In the genomic region with DNA sequence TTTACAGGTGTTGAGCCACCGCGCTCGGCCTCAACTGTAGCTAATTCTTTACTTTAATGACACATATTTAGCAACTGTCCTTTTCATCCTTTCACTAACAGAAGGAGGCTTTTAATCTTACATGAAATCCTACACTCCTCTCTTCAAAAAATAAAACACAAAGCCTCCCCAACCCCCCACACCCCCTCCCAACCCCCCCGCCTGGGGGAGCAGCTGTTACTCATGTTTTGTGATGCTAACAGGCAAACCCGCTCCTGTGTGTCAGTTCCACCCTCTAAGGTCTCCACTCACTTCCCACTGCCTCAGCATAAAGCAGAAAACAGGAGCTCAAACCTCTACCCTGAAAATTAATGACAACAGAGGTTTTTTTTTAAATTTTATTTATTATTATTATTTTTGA, we compare ENCODE assay signal across 11 cellular contexts. TPM values are rescaled to one million over a fixed set of nuclear protein-coding genes. Genes with fewer than 3 reads are reported as not detected.
A peak's percentile ranks its signal among the peaks of the same experiment; 100 is the strongest.
DNase-seq lines count a peak whose midpoint lies in the region; ATAC-seq and TF ChIP-seq lines count a peak whose summit lies in the region.
"Had no signal": no experiment of that assay in that cellular context is flagged by ENCODE, and none has a peak within 500 bp of the region (broad histone marks: within the 10 kb centered on the region; RNA-seq: fewer than 3 reads in every experiment).

No MANE protein-coding gene starts in this region.

- peaks cover 4% of the 10 kb centered on the region for H3K36me3 Mint-ChIP-seq in CD4-positive, alpha-beta T cell (ENCODE audit: low read depth)

- H3K4me1 ChIP-seq in mucosa of descending colon (ENCODE audit: low read depth): peaks cover 32% of the 10 kb centered on the region
- peaks cover 3 to 100% (median 48%) of the 10 kb centered on the region in 9 donors for H3K4me1 ChIP-seq in heart right ventricle

- no peaks in the 10 kb centered on the region for H3K36me3 ChIP-seq in mucosa of descending colon (ENCODE audit: low read depth)
- peaks cover 0 to 5% (median 0%) of the 10 kb centered on the region in 9 donors for H3K36me3 ChIP-seq in heart right ventricle

- no peaks in the 10 kb centered on the region for H3K9me3 Mint-ChIP-seq in CD4-positive, alpha-beta T cell

- H3K9me3 ChIP-seq in CD4-positive, alpha-beta T cell (ENCODE audit: control insufficient read depth, low read length): no peaks in the 10 kb centered on the region
- H3K9me3 ChIP-seq in mucosa of descending colon: no peaks in the 10 kb centered on the region
- H3K9me3 ChIP-seq in heart right ventricle: no peaks in the 10 kb centered on the region

- no peak for TF ChIP-seq CTCF in CD4-positive, alpha-beta T cell (IDR thresholded peaks at IDR 0.05)
- TF ChIP-seq CTCF in NB4 (IDR thresholded peaks at IDR 0.05; ENCODE audit: low read depth, low read length): no peak
- no peak for TF ChIP-seq CTCF in mucosa of descending colon (IDR thresholded peaks at IDR 0.05)
- no peak for TF ChIP-seq CTCF in heart right ventricle (IDR thresholded peaks at IDR 0.05)

- peak overlapping the region; percentile 86 for H3K4me3 Mint-ChIP-seq in CD4-positive, alpha-beta T cell

- peak overlapping the region; percentile 85 for H3K27ac Mint-ChIP-seq in CD4-positive, alpha-beta T cell

- no peak for TF ChIP-seq POLR2A in NB4 (IDR thresholded peaks at IDR 0.05; ENCODE audit: extremely low read depth, insufficient read length)

- 85 to 90% methylated on average over 5 of the region's 5 CpGs for WGBS in heart right ventricle, 2 donors

- ATAC-seq in CD4-positive, alpha-beta T cell (ENCODE audit: poor library complexity): peak; percentile 44
- ATAC-seq in mucosa of descending colon (peak; percentile 20), left lobe of liver (no peak), HG02798 (IDR thresholded peaks at IDR 0.05; ENCODE audit: poor library complexity, unreplicated experiment) (no peak), heart right ventricle (no peak)
- ATAC-seq: Panc1 had no signal

- no peaks in the 10 kb centered on the region for H3K27me3 Mint-ChIP-seq in CD4-positive, alpha-beta T cell

- peak overlapping the region; percentile 33 for H3K27ac ChIP-seq in CD4-positive, alpha-beta T cell (ENCODE audit: low read depth, low read length)
- peak overlapping the region in 1 of 10 donors; percentile 73 for H3K27ac ChIP-seq in heart right ventricle

- H3K4me3 ChIP-seq in NB4 (ENCODE audit: low read depth, low read length): no peak overlapping the region
- H3K4me3 ChIP-seq in mucosa of descending colon: no peak overlapping the region
- peak overlapping the region in 1 of 10 donors; percentile 6 for H3K4me3 ChIP-seq in heart right ventricle

- CTCF ChIA-PET in CD4-positive, alpha-beta T cell (lab: Charles Lee): interaction anchor here (1.4 to 2.5 kb wide), 2 partner anchors 21 to 49 kb away, joined by 5 to 14 read pairs; no protein-coding TSS in a partner anchor

- DNase-seq in CD4-positive, alpha-beta T cell: peak in 8 of 10 experiments; percentile 29 to 64 (median 44)
- DNase-seq in NB4 (ENCODE audit: low read depth) (peak; percentile 36), mucosa of descending colon (no peak), left lobe of liver (ENCODE audit: low spot score) (no peak), ureter (ENCODE audit: low spot score) (no peak), heart right ventricle (no peak)
- peak; percentile 50 for DNase-seq in activated CD8-positive, alpha-beta memory T cell treated with anti-CD3 and anti-CD28 coated beads, Interleukin-2, amount 50 U/mL, for 48 hours
- DNase-seq: cortex of kidney, KBM-7 had no signal

- no peaks in the 10 kb centered on the region for H3K27me3 ChIP-seq in CD4-positive, alpha-beta T cell (ENCODE audit: control insufficient read depth, insufficient read depth, low read length)
- no peaks in the 10 kb centered on the region for H3K27me3 ChIP-seq in heart right ventricle

- POLR2A ChIA-PET in CD4-positive, alpha-beta T cell (lab: Charles Lee): interaction anchor here (0.8 to 3.8 kb wide), 8 partner anchors 8 to 61 kb away, joined by 3 to 29 read pairs (median 6); a partner anchor contains a TSS

- H3K4me1 Mint-ChIP-seq in CD4-positive, alpha-beta T cell (ENCODE audit: low read depth): peaks cover 94% of the 10 kb centered on the region

- intact Hi-C loops in CD4-positive, alpha-beta T cell (cut with DNase I, micrococcal nuclease): loop anchor here in 1 of 2 experiments (2.0 to 5.0 kb wide), 3 partner anchors 22 to 58 kb away; no protein-coding TSS in a partner anchor
- intact Hi-C loops in mucosa of descending colon (cut with DNase I, micrococcal nuclease) (no loop called here), heart right ventricle (cut with DNase I) (loop anchor here in 1 of 10 donors (5.0 kb wide), 1 partner anchor 38 kb away; no protein-coding TSS in a partner anchor)

RNA-seq across cellular contexts. Expression of a gene that starts 55.4 kb away (rescaled TPM):
- total RNA-seq in CD4-positive, alpha-beta T cell: 10 to 100 TPM; 11.1 to 12.0 TPM
- total RNA-seq in mucosa of descending colon: 10 to 100 TPM; 15.5 to 20.0 (median 15.6) TPM
- 3.6 TPM for total RNA-seq in left lobe of liver
- total RNA-seq in ureter: 8.8 TPM
- total RNA-seq in heart right ventricle: 10 to 100 TPM in 6 of 10 donors, 1 to 10 TPM in 4; 6.8 to 19.2 (median 11.3) TPM
- polyA plus RNA-seq in heart right ventricle: 10 to 100 TPM; 19.7 to 23.2 TPM

Comparison
In these comparisons a context has a peak if more than half of its experiments do, and no peak if none do; other contexts are left out.
1. ATAC-seq: peak in CD4-positive, alpha-beta T cell (single experiment) and mucosa of descending colon (single experiment); none in left lobe of liver (single experiment), HG02798 (single experiment) and heart right ventricle (0 of 8).
2. DNase-seq: peak in CD4-positive, alpha-beta T cell (8 of 10), NB4 (single experiment) and activated CD8-positive, alpha-beta memory T cell treated with anti-CD3 and anti-CD28 coated beads, Interleukin-2, amount 50 U/mL, for 48 hours (single experiment); none in mucosa of descending colon (0 of 3), left lobe of liver (single experiment), ureter (single experiment) and heart right ventricle (0 of 2).